ENCODE assay signal across 1 cellular context in the genomic region with DNA sequence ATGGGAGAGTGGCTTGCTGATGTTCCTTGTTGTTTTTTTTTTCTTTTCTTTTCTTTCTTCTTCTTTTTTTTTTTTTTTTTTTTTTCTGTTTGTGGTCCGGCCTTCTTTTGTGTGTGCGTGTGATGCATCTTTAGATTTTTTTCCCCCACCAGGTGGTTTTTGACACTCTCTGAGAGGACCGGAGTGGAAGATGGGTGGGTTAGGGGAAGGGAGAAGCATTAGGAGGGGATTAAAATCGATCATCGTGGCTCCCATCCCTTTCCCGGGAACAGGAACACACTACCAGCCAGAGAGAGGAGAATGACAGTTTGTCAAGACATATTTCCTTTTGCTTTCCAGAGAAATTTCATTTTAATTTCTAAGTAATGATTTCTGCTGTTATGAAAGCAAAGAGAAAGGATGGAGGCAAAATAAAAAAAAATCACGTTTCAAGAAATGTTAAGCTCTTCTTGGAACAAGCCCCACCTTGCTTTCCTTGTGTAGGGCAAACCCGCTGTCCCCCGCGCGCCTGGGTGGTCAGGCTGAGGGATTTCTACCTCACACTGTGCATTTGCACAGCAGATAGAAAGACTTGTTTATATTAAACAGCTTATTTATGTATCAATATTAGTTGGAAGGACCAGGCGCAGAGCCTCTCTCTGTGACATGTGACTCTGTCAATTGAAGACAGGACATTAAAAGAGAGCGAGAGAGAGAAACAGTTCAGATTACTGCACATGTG.
TF ChIP-seq lines count a peak whose summit lies in the region.

No MANE protein-coding gene starts in this region.

TF ChIP-seq in GM23338, 12 proteins besides CTCF, POLR2A, EP300 and RAD21 (continued from another document):
- TF ChIP-seq, protein P1, sequence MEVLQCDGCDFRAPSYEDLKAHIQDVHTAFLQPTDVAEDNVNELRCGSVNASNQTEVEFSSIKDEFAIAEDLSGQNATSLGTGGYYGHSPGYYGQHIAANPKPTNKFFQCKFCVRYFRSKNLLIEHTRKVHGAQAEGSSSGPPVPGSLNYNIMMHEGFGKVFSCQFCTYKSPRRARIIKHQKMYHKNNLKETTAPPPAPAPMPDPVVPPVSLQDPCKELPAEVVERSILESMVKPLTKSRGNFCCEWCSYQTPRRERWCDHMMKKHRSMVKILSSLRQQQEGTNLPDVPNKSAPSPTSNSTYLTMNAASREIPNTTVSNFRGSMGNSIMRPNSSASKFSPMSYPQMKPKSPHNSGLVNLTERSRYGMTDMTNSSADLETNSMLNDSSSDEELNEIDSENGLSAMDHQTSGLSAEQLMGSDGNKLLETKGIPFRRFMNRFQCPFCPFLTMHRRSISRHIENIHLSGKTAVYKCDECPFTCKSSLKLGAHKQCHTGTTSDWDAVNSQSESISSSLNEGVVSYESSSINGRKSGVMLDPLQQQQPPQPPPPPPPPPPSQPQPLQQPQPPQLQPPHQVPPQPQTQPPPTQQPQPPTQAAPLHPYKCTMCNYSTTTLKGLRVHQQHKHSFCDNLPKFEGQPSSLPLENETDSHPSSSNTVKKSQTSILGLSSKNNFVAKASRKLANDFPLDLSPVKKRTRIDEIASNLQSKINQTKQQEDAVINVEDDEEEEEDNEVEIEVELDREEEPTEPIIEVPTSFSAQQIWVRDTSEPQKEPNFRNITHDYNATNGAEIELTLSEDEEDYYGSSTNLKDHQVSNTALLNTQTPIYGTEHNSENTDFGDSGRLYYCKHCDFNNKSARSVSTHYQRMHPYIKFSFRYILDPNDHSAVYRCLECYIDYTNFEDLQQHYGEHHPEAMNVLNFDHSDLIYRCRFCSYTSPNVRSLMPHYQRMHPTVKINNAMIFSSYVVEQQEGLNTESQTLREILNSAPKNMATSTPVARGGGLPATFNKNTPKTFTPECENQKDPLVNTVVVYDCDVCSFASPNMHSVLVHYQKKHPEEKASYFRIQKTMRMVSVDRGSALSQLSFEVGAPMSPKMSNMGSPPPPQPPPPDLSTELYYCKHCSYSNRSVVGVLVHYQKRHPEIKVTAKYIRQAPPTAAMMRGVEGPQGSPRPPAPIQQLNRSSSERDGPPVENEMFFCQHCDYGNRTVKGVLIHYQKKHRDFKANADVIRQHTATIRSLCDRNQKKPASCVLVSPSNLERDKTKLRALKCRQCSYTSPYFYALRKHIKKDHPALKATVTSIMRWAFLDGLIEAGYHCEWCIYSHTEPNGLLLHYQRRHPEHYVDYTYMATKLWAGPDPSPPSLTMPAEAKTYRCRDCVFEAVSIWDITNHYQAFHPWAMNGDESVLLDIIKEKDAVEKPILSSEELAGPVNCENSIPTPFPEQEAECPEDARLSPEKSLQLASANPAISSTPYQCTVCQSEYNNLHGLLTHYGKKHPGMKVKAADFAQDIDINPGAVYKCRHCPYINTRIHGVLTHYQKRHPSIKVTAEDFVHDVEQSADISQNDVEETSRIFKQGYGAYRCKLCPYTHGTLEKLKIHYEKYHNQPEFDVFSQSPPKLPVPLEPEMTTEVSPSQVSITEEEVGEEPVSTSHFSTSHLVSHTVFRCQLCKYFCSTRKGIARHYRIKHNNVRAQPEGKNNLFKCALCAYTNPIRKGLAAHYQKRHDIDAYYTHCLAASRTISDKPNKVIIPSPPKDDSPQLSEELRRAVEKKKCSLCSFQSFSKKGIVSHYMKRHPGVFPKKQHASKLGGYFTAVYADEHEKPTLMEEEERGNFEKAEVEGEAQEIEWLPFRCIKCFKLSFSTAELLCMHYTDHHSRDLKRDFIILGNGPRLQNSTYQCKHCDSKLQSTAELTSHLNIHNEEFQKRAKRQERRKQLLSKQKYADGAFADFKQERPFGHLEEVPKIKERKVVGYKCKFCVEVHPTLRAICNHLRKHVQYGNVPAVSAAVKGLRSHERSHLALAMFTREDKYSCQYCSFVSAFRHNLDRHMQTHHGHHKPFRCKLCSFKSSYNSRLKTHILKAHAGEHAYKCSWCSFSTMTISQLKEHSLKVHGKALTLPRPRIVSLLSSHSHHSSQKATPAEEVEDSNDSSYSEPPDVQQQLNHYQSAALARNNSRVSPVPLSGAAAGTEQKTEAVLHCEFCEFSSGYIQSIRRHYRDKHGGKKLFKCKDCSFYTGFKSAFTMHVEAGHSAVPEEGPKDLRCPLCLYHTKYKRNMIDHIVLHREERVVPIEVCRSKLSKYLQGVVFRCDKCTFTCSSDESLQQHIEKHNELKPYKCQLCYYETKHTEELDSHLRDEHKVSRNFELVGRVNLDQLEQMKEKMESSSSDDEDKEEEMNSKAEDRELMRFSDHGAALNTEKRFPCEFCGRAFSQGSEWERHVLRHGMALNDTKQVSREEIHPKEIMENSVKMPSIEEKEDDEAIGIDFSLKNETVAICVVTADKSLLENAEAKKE (CRISPR knock-in tag; IDR thresholded peaks at IDR 0.05): no peak
- no peak for TF ChIP-seq STAT1 (IDR thresholded peaks at IDR 0.05; ENCODE audit: unreplicated experiment)
- TF ChIP-seq CREB1 (CRISPR knock-in tag; IDR thresholded peaks at IDR 0.05; ENCODE audit: low read depth): no peak
- TF ChIP-seq, protein P2, sequence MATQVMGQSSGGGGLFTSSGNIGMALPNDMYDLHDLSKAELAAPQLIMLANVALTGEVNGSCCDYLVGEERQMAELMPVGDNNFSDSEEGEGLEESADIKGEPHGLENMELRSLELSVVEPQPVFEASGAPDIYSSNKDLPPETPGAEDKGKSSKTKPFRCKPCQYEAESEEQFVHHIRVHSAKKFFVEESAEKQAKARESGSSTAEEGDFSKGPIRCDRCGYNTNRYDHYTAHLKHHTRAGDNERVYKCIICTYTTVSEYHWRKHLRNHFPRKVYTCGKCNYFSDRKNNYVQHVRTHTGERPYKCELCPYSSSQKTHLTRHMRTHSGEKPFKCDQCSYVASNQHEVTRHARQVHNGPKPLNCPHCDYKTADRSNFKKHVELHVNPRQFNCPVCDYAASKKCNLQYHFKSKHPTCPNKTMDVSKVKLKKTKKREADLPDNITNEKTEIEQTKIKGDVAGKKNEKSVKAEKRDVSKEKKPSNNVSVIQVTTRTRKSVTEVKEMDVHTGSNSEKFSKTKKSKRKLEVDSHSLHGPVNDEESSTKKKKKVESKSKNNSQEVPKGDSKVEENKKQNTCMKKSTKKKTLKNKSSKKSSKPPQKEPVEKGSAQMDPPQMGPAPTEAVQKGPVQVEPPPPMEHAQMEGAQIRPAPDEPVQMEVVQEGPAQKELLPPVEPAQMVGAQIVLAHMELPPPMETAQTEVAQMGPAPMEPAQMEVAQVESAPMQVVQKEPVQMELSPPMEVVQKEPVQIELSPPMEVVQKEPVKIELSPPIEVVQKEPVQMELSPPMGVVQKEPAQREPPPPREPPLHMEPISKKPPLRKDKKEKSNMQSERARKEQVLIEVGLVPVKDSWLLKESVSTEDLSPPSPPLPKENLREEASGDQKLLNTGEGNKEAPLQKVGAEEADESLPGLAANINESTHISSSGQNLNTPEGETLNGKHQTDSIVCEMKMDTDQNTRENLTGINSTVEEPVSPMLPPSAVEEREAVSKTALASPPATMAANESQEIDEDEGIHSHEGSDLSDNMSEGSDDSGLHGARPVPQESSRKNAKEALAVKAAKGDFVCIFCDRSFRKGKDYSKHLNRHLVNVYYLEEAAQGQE (IDR thresholded peaks at IDR 0.05; ENCODE audit: unreplicated experiment): no peak
- TF ChIP-seq, protein P3, sequence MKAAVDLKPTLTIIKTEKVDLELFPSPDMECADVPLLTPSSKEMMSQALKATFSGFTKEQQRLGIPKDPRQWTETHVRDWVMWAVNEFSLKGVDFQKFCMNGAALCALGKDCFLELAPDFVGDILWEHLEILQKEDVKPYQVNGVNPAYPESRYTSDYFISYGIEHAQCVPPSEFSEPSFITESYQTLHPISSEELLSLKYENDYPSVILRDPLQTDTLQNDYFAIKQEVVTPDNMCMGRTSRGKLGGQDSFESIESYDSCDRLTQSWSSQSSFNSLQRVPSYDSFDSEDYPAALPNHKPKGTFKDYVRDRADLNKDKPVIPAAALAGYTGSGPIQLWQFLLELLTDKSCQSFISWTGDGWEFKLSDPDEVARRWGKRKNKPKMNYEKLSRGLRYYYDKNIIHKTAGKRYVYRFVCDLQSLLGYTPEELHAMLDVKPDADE (IDR thresholded peaks at IDR 0.05): no peak
- no peak for TF ChIP-seq JUNB (IDR thresholded peaks at IDR 0.05; ENCODE audit: unreplicated experiment)
- no peak for TF ChIP-seq POLR2AphosphoS5 (IDR thresholded peaks at IDR 0.05; ENCODE audit: low read depth)
- no peak for TF ChIP-seq EZH2 (IDR thresholded peaks at IDR 0.05; ENCODE audit: low read depth, unreplicated experiment)
- TF ChIP-seq ZNF114 (CRISPR knock-in tag; IDR thresholded peaks at IDR 0.05): no peak
- TF ChIP-seq NANOG (IDR thresholded peaks at IDR 0.05; ENCODE audit: borderline replicate concordance): no peak
- TF ChIP-seq EZH2phosphoT487 (IDR thresholded peaks at IDR 0.05; ENCODE audit: unreplicated experiment): no peak
